Comparison of ENCODE assay signal across 15 cellular contexts in the genomic region with DNA sequence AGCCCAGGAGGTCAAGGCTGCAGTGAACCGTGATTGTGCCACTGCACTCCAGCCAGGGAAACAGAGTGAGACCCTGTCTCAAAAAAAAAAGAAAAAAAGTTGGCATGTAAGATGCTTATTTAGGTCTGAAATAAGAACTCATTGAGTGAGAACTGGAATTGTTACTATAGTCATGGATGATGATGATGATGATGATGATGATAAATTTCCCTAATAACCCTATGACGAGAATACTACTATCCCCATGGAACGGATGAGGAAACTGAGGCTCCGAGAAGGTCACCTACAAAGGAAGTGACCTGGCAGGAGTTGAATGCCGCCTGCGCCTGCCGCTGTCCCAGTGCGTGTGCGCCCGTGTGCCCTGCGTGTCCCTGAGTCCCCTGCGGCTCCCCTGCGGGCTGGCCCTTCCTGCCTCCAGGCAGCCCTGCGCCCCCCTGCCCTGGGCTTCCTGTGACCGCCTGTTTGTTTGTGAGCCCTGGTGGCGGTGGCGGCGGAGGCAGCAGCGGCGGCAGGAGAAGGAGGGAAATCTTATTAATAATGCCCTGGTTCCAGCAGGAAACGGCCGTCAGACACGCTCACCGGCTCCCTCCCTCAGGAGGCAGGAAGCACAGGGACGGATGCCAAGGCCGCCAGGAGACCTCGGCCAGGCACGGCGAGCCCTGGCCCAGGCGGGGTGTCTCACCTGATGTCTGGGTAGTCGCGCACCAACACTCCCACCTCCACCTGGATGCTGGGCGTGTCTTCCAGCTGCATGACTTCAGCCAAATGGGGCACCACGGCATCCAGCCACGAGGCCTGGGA. TPM values are rescaled to one million over a fixed set of nuclear protein-coding genes. Genes with fewer than 3 reads are reported as not detected.
DNase-seq lines count a peak whose midpoint lies in the region; ATAC-seq and TF ChIP-seq lines count a peak whose summit lies in the region.
"Had no signal": no experiment of that assay in that cellular context is flagged by ENCODE, and none has a peak within 500 bp of the region (broad histone marks: within the 10 kb centered on the region; RNA-seq: fewer than 3 reads in every experiment).

No MANE protein-coding gene starts in this region.

- H3K4me2 ChIP-seq in mesenchymal stem cell (ENCODE audit: low read length, poor library complexity, severe bottlenecking), result peak overlapping the region; percentile 12

- H2BK15ac ChIP-seq in mesenchymal stem cell (ENCODE audit: low read depth, poor library complexity, severe bottlenecking), result no peak overlapping the region

- H4K91ac ChIP-seq in mesenchymal stem cell (ENCODE audit: low read length), result peak overlapping the region; percentile 78

- peaks cover 22% of the 10 kb centered on the region for H3K27me3 Mint-ChIP-seq in Calu3 (ENCODE audit: unreplicated experiment)
- H3K27me3 Mint-ChIP-seq in endothelial cell (ENCODE audit: unreplicated experiment), result peaks cover 14% of the 10 kb centered on the region
- H3K27me3 Mint-ChIP-seq in T-cell, result peaks cover 40 to 52% of the 10 kb centered on the region in 2 donors

- no peak overlapping the region for H2BK5ac ChIP-seq in mesenchymal stem cell (ENCODE audit: low read depth, low read length, poor library complexity, severe bottlenecking)

- H3K36me3 Mint-ChIP-seq in Calu3 (ENCODE audit: insufficient read depth, unreplicated experiment), result peaks cover 16% of the 10 kb centered on the region
- H3K36me3 Mint-ChIP-seq in endothelial cell (ENCODE audit: low read depth, unreplicated experiment), result no peaks in the 10 kb centered on the region
- H3K36me3 Mint-ChIP-seq in T-cell, result no peaks in the 10 kb centered on the region
- H3K36me3 Mint-ChIP-seq: CD8-positive, alpha-beta memory T cell had no signal

- H3K9me3 Mint-ChIP-seq in Calu3 (ENCODE audit: low read depth, unreplicated experiment) (no peaks in the 10 kb centered on the region), endothelial cell (ENCODE audit: unreplicated experiment) (no peaks in the 10 kb centered on the region), T-cell (no peaks in the 10 kb centered on the region)
- H3K9me3 Mint-ChIP-seq: activated B cell treated with CpG ODN at 0.5 μM for 24 hours; CD8-positive, alpha-beta memory T cell had no signal

- H4K8ac ChIP-seq in mesenchymal stem cell (ENCODE audit: low read length), result peak overlapping the region; percentile 80

- H3K27me3 ChIP-seq in mesenchymal stem cell (ENCODE audit: control insufficient read depth in 1 of 2, insufficient read depth in 1 of 2, low read length in 2 of 2), result peaks cover 52 to 75% of the 10 kb centered on the region in 2 experiments

- no peak overlapping the region for H2AFZ ChIP-seq in mesenchymal stem cell (ENCODE audit: low read depth, low read length)

- no peaks in the 10 kb centered on the region for H3K79me1 ChIP-seq in mesenchymal stem cell (replicated peaks; ENCODE audit: low read length, poor library complexity, severe bottlenecking)

- H3K18ac ChIP-seq in mesenchymal stem cell (ENCODE audit: low read depth in 1 of 2, low read length in 2 of 2), result no peak overlapping the region

- 58% methylated on average over 35 of the region's 35 CpGs for WGBS in mesenchymal stem cell

- ATAC-seq in T-cell (replicated peaks in 1 of 4), result no peak
- no peak for ATAC-seq in HG02840 (IDR thresholded peaks at IDR 0.05; ENCODE audit: low FRiP score, unreplicated experiment)
- ATAC-seq: HCT116 had no signal

- DNase-seq in Calu3 (peak; percentile 77), NCI-H146 (lab: John Stamatoyannopoulos, UW) (peak; percentile 65), endothelial cell (ENCODE audit: low spot score) (peak; percentile 60), mesenchymal stem cell (no peak), hippocampal formation (lab: John Stamatoyannopoulos, UW) (no peak), T-cell (no peak), SK-N-DZ (ENCODE audit: low spot score) (no peak)
- DNase-seq: activated B cell treated with CpG ODN at 0.5 μM for 24 hours; activated gamma-delta T cell treated with Interleukin-2 at 50 U/mL for 16 hours; CD8-positive, alpha-beta memory T cell; dorsolateral prefrontal cortex; kidney glomerular epithelial cell; substantia nigra had no signal

- H3K4ac ChIP-seq in mesenchymal stem cell (ENCODE audit: low read depth in 1 of 2, low read length in 2 of 2), result no peak overlapping the region

- TF ChIP-seq CTCF in Calu3 (IDR thresholded peaks at IDR 0.05; ENCODE audit: unreplicated experiment) (no peak), endothelial cell (IDR thresholded peaks at IDR 0.05; ENCODE audit: unreplicated experiment) (no peak)

- H2BK120ac ChIP-seq in mesenchymal stem cell (ENCODE audit: low read depth, low read length), result no peak overlapping the region

- POLR2A ChIA-PET in T-cell (lab: Charles Lee), result no interaction called here

- H3K4me3 ChIP-seq in mesenchymal stem cell (ENCODE audit: insufficient read depth in 1 of 2, low read depth in 1 of 2, low read length in 2 of 2), result no peak overlapping the region

- H3K27ac Mint-ChIP-seq in Calu3 (ENCODE audit: unreplicated experiment), result peak overlapping the region; percentile 67
- H3K27ac Mint-ChIP-seq in endothelial cell (ENCODE audit: unreplicated experiment), result peak overlapping the region; percentile 32
- H3K27ac Mint-ChIP-seq in T-cell, result no peak overlapping the region
- H3K27ac Mint-ChIP-seq: activated B cell treated with CpG ODN at 0.5 μM for 24 hours; CD8-positive, alpha-beta memory T cell had no signal

- no peak overlapping the region for H3K23ac ChIP-seq in mesenchymal stem cell (ENCODE audit: low read length in 2 of 2)

- no peaks in the 10 kb centered on the region for H3K9me3 ChIP-seq in mesenchymal stem cell (ENCODE audit: control insufficient read depth, low read length)

- peaks cover 0 to 4% of the 10 kb centered on the region in 2 experiments for H3K36me3 ChIP-seq in mesenchymal stem cell (ENCODE audit: control insufficient read depth in 1 of 2, insufficient read depth in 2 of 2, low read depth in 1 of 2, low read length in 2 of 2)

- intact Hi-C loops in Calu3 (cut with micrococcal nuclease; ENCODE audit: unreplicated experiment), result no loop called here

- H3K27ac ChIP-seq in mesenchymal stem cell (ENCODE audit: low read length, poor library complexity, severe bottlenecking), result no peak overlapping the region
- H3K27ac ChIP-seq: dorsolateral prefrontal cortex had no signal

- no peak overlapping the region for H3K9ac ChIP-seq in mesenchymal stem cell (ENCODE audit: low read length)

- peaks cover 21% of the 10 kb centered on the region for H3K4me1 ChIP-seq in mesenchymal stem cell (ENCODE audit: control insufficient read depth, insufficient read depth, low read depth, low read length)

- H2BK12ac ChIP-seq in mesenchymal stem cell (ENCODE audit: low read length in 2 of 2), result no peak overlapping the region

- BruUV-seq in Calu3 (replicated peaks; lab: Mats Ljungman, UMichigan), result no TSS peak

- H3K4me1 Mint-ChIP-seq in Calu3 (ENCODE audit: low read depth, unreplicated experiment), result peaks cover 19% of the 10 kb centered on the region
- peaks cover 25% of the 10 kb centered on the region for H3K4me1 Mint-ChIP-seq in endothelial cell (ENCODE audit: unreplicated experiment)
- peaks cover 0 to 3% (median 0%) of the 10 kb centered on the region in 3 donors for H3K4me1 Mint-ChIP-seq in T-cell
- H3K4me1 Mint-ChIP-seq: activated B cell treated with CpG ODN at 0.5 μM for 24 hours had no signal

- CTCF ChIA-PET in Calu3 (lab: Charles Lee) (no interaction called here), T-cell (lab: Charles Lee) (no interaction called here)

- H3K14ac ChIP-seq in mesenchymal stem cell (ENCODE audit: low read length in 2 of 2), result no peak overlapping the region

- no peak overlapping the region for H2AK5ac ChIP-seq in mesenchymal stem cell (ENCODE audit: low read length, severe bottlenecking)

- H3K4me3 Mint-ChIP-seq in Calu3 (ENCODE audit: low read depth, unreplicated experiment) (peak overlapping the region; percentile 72), endothelial cell (ENCODE audit: unreplicated experiment) (peak overlapping the region; percentile 53), T-cell (no peak overlapping the region)
- H3K4me3 Mint-ChIP-seq: activated B cell treated with CpG ODN at 0.5 μM for 24 hours; CD8-positive, alpha-beta memory T cell had no signal

RNA-seq across cellular contexts. Expression of a gene that starts 29.6 kb away (rescaled TPM):
- total RNA-seq in Calu3 (2022) (not detected in 2 replicates), endothelial cell (ENCODE audit: unreplicated experiment) (5.5 TPM), T-cell (not detected)
- 0.52 TPM for polyA plus RNA-seq in mesenchymal stem cell (2013, experiment 1 of 2)
- polyA plus RNA-seq in mesenchymal stem cell (2013, experiment 2 of 2), result 0.47 TPM
- polyA plus RNA-seq in SK-N-DZ (2014; cell fraction: cytosol; rRNA removed), result not detected in 2 replicates
- not detected in 2 replicates for polyA plus RNA-seq in SK-N-DZ (2014; cell fraction: nucleus; rRNA removed)
- total RNA-seq: activated B cell treated with CpG ODN at 0.5 μM for 24 hours; CD8-positive, alpha-beta memory T cell had no signal
- polyA plus RNA-seq: CD8-positive, alpha-beta memory T cell had no signal

RNA-seq across cellular contexts. Expression of a gene that starts 35.5 kb away (rescaled TPM):
- 45.9 and 50.3 TPM in 2 replicates for total RNA-seq in Calu3 (2022)
- 165 TPM for total RNA-seq in endothelial cell (ENCODE audit: unreplicated experiment)
- 36.1 TPM for polyA plus RNA-seq in mesenchymal stem cell (2013, experiment 1 of 2)
- polyA plus RNA-seq in mesenchymal stem cell (2013, experiment 2 of 2), result 35.6 TPM
- 10 to 100 TPM; 28.0 to 34.8 (median 29.9) TPM for total RNA-seq in T-cell
- 9.6 and 13.2 TPM in 2 replicates for polyA plus RNA-seq in SK-N-DZ (2014; cell fraction: cytosol; rRNA removed)
- 10.6 and 11.5 TPM in 2 replicates for polyA plus RNA-seq in SK-N-DZ (2014; cell fraction: nucleus; rRNA removed)

RNA-seq across cellular contexts. Expression of a gene that starts 37.0 kb away (rescaled TPM):
- total RNA-seq in Calu3 (2022) (22.7 and 25.2 TPM in 2 replicates), endothelial cell (ENCODE audit: unreplicated experiment) (22.7 TPM), T-cell (10 to 100 TPM; 14.9 to 36.2 (median 32.8) TPM)
- polyA plus RNA-seq in mesenchymal stem cell (2013, experiment 1 of 2), result 12.5 TPM
- polyA plus RNA-seq in mesenchymal stem cell (2013, experiment 2 of 2), result 12.4 TPM
- polyA plus RNA-seq in SK-N-DZ (2014; cell fraction: cytosol; rRNA removed), result 4.8 and 6.0 TPM in 2 replicates
- polyA plus RNA-seq in SK-N-DZ (2014; cell fraction: nucleus; rRNA removed), result 3.1 and 12.5 TPM in 2 replicates

RNA-seq across cellular contexts. Expression of a gene that starts 37.6 kb away (rescaled TPM):
- total RNA-seq in Calu3 (2022), result 55.7 and 57.0 TPM in 2 replicates
- 86.2 TPM for total RNA-seq in endothelial cell (ENCODE audit: unreplicated experiment)
- 10.9 TPM for polyA plus RNA-seq in mesenchymal stem cell (2013, experiment 1 of 2)
- 10.7 TPM for polyA plus RNA-seq in mesenchymal stem cell (2013, experiment 2 of 2)
- total RNA-seq in T-cell, result 10 to 100 TPM; 53.9 to 92.4 (median 73.7) TPM
- 54.8 and 79.2 TPM in 2 replicates for polyA plus RNA-seq in SK-N-DZ (2014; cell fraction: cytosol; rRNA removed)
- polyA plus RNA-seq in SK-N-DZ (2014; cell fraction: nucleus; rRNA removed), result 44.0 and 72.4 TPM in 2 replicates

RNA-seq across cellular contexts. Expression of a gene that starts 54.8 kb away (rescaled TPM):
- total RNA-seq in Calu3 (2022) (0.64 TPM in 2 replicates), endothelial cell (ENCODE audit: unreplicated experiment) (0.67 TPM), T-cell (1 to 10 TPM in 4 of 5 donors, under 1 TPM in 1; 0.95 to 1.3 (median 1.2) TPM)
- 0.01 TPM for polyA plus RNA-seq in mesenchymal stem cell (2013, experiment 1 of 2)
- 0.01 TPM for polyA plus RNA-seq in mesenchymal stem cell (2013, experiment 2 of 2)
- polyA plus RNA-seq in SK-N-DZ (2014; cell fraction: cytosol; rRNA removed), result 0.09 TPM in 1 of 2 replicates, not detected in the other
- 0.71 and 0.88 TPM in 2 replicates for polyA plus RNA-seq in SK-N-DZ (2014; cell fraction: nucleus; rRNA removed)

Comparison
In these comparisons a context has a peak if more than half of its experiments do, and no peak if none do; other contexts are left out.
1. DNase-seq: peak in Calu3 (single experiment), NCI-H146 (single experiment) and endothelial cell (single experiment); none in mesenchymal stem cell (single experiment), hippocampal formation (0 of 2), T-cell (0 of 34) and SK-N-DZ (single experiment).
2. H3K27ac Mint-ChIP-seq: peak in Calu3 (single experiment) and endothelial cell (single experiment); none in T-cell (0 of 2).
3. H3K4me3 Mint-ChIP-seq: peak in Calu3 (single experiment) and endothelial cell (single experiment); none in T-cell (0 of 3).